In the genomic region with DNA sequence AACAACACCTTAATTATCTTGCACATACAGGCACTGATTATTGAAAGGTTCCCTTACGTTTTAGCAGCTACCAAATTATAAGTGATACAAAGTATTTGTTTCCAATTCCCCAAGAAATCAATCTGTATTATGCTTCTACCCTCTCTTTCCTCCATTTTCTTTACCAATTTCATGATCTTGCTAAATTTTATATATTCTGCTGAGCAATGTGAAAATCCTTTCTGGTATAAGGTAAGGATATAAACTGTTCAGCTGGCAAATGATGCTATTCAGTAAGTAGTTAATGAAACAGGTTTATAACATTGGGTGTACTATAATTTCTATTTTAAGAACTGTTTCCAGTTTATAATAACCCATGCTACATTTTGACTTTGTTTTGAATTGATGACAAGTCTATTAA, we compare ENCODE assay signal across 1 cellular context.
TF ChIP-seq lines count a peak whose summit lies in the region.

No MANE protein-coding gene starts in this region.

TF ChIP-seq in A549, 52 proteins besides CTCF, POLR2A, EP300 and RAD21:
- no peak for TF ChIP-seq TFCP2L1 (CRISPR knock-in tag; IDR thresholded peaks at IDR 0.05)
- no peak for TF ChIP-seq ESRRA (IDR thresholded peaks at IDR 0.05; ENCODE audit: borderline replicate concordance, low read length)
- no peak for TF ChIP-seq ZNF302 (CRISPR knock-in tag; IDR thresholded peaks at IDR 0.05)
- TF ChIP-seq MAFK (IDR thresholded peaks at IDR 0.05; ENCODE audit: partially characterized antibody): peak; percentile 51
- TF ChIP-seq, protein P1, sequence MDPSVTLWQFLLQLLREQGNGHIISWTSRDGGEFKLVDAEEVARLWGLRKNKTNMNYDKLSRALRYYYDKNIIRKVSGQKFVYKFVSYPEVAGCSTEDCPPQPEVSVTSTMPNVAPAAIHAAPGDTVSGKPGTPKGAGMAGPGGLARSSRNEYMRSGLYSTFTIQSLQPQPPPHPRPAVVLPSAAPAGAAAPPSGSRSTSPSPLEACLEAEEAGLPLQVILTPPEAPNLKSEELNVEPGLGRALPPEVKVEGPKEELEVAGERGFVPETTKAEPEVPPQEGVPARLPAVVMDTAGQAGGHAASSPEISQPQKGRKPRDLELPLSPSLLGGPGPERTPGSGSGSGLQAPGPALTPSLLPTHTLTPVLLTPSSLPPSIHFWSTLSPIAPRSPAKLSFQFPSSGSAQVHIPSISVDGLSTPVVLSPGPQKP (IDR thresholded peaks at IDR 0.05; ENCODE audit: low read depth, low read length): no peak
- no peak for TF ChIP-seq SREBF2 (IDR thresholded peaks at IDR 0.05)
